Comparison of ENCODE assay signal across 8 cellular contexts in genomic region chr5:69369369-69370121, GRCh38. TPM values are rescaled to one million over a fixed set of nuclear protein-coding genes. Genes with fewer than 3 reads are reported as not detected.
DNase-seq lines count a peak whose midpoint lies in the region; ATAC-seq and TF ChIP-seq lines count a peak whose summit lies in the region.

Gene AK6, minus strand, starts transcription at chr5:69369520. Its CDS starts 30 bp downstream, at chr5:69369490.
Gene RAD17, plus strand, starts transcription at chr5:69369818. Its CDS starts 2,391 bp downstream, at chr5:69372209.
Gene TAF9, minus strand, starts transcription at chr5:69369520. Its CDS starts 3,783 bp downstream, at chr5:69365737.

- H3K27me3 ChIP-seq in PC-3 (ENCODE audit: low read length) (no peaks in the 10 kb centered on the region), mucosa of rectum (ENCODE audit: control insufficient read depth in 2 of 2, insufficient read depth in 2 of 2, low read length in 2 of 2) (no peaks in the 10 kb centered on the region)

- DNase-seq in DMS114 treated with DMSO at 0.1 percent for 48 hours (lab: John Stamatoyannopoulos, UW; ENCODE audit: unreplicated experiment) (peak; percentile 88), PC-3 (peak; percentile 76), erythroblast (lab: John Stamatoyannopoulos, UW) (peak; percentile 97 to 98)
- peak; percentile 95 for DNase-seq in activated T-cell treated with anti-CD3 and anti-CD28 coated beads, Interleukin-2, amount 50 U/mL, for 1 hour
- DNase-seq in stimulated activated CD8-positive, alpha-beta memory T cell treated with anti-CD3 and anti-CD28 coated beads, Interleukin-4, amount 100 ng/mL, for 48 hours = peak; percentile 95

- H3K9ac ChIP-seq in PC-3 (ENCODE audit: low read length) = peak within 1 kb of the TSS; percentile 99
- peak within 1 kb of the TSS; percentile 86 to 95 for H3K9ac ChIP-seq in mucosa of rectum (ENCODE audit: low read depth in 1 of 2, low read length in 2 of 2)

- H4K20me1 ChIP-seq in PC-3 (ENCODE audit: low read length) = peaks cover 18% of the 10 kb centered on the region

- intact Hi-C loops in PC-3 (cut with micrococcal nuclease) = loop anchor here (2.0 to 5.0 kb wide), 2 partner anchors 37 to 277 kb away; partner anchors contain the start of gene CCDC125

- H3K4me3 ChIP-seq in PC-3 (ENCODE audit: low read length) = peak within 1 kb of the TSS; percentile 100
- peak within 1 kb of the TSS; percentile 90 to 98 for H3K4me3 ChIP-seq in mucosa of rectum (ENCODE audit: low read length in 2 of 2)

- no peak for TF ChIP-seq CTCF in PC-3 (conservative IDR thresholded peaks at IDR 0.05; ENCODE audit: low read depth, low read length)

- H3K4me1 ChIP-seq in PC-3 (ENCODE audit: insufficient read depth, low read length) = peaks cover 16% of the 10 kb centered on the region; the same call in 1 of the 2 replicates
- peaks cover 16 to 22% of the 10 kb centered on the region in 2 donors for H3K4me1 ChIP-seq in mucosa of rectum (ENCODE audit: control insufficient read depth in 2 of 2, insufficient read depth in 2 of 2, low read length in 2 of 2)

- H3K4me2 ChIP-seq in PC-3 (ENCODE audit: low read length) = peak within 1 kb of the TSS; percentile 91

- TF ChIP-seq RAD21 in Ishikawa (IDR thresholded peaks at IDR 0.05; ENCODE audit: low read depth) = no peak

- peak; percentile 31; the same call in 1 of the 2 replicates for TF ChIP-seq EP300 in Ishikawa (IDR thresholded peaks at IDR 0.05; ENCODE audit: borderline replicate concordance)

- H3K9me3 ChIP-seq in PC-3 (ENCODE audit: low read length) = no peaks in the 10 kb centered on the region
- H3K9me3 ChIP-seq in mucosa of rectum (ENCODE audit: control insufficient read depth in 2 of 2, low read length in 2 of 2) = no peaks in the 10 kb centered on the region

- H3K79me2 ChIP-seq in PC-3 (ENCODE audit: low read length) = peaks cover 70% of the 10 kb centered on the region

- no peaks in the 10 kb centered on the region for H3F3A ChIP-seq in PC-3 (ENCODE audit: low read length, unreplicated experiment)

- H3K27ac ChIP-seq in PC-3 (ENCODE audit: low read length) = peak within 1 kb of the TSS; percentile 95
- H3K27ac ChIP-seq in mucosa of rectum (ENCODE audit: low read depth in 2 of 2, low read length in 2 of 2) = peak within 1 kb of the TSS; percentile 96

- CTCF ChIA-PET in PC-3 (lab: Charles Lee) = interaction anchor here (0.7 kb wide), 1 partner anchor 276 kb away, joined by 6 read pairs; no protein-coding TSS in a partner anchor

- peak; percentile 89 for TF ChIP-seq POLR2A in erythroblast (IDR thresholded peaks at IDR 0.05; ENCODE audit: low read length)

- BruUV-seq in PC-3 (replicated peaks; lab: Mats Ljungman, UMichigan) = no TSS peak

- peak; percentile 90 for ATAC-seq in GM21576 (IDR thresholded peaks at IDR 0.05; ENCODE audit: unreplicated experiment)
- peak; percentile 93 for ATAC-seq in PC-3

- H3K36me3 ChIP-seq in PC-3 (ENCODE audit: low read depth, low read length) (peaks cover 16% of the 10 kb centered on the region; the same call in 1 of the 2 replicates), mucosa of rectum (ENCODE audit: control insufficient read depth in 2 of 2, insufficient read depth in 2 of 2, low read length in 2 of 2) (peaks cover 14 to 19% of the 10 kb centered on the region in 2 donors)

- H2AFZ ChIP-seq in PC-3 (ENCODE audit: low read length) = peak within 1 kb of the TSS; percentile 93

- POLR2A ChIA-PET in PC-3 (lab: Charles Lee; ENCODE audit: unreplicated experiment) = no interaction called here

- no peaks in the 10 kb centered on the region for H3K9me2 ChIP-seq in PC-3 (replicated peaks; ENCODE audit: low read length)

TF ChIP-seq in Ishikawa, 13 proteins besides CTCF, POLR2A, EP300 and RAD21:
- TF ChIP-seq TCF12 (IDR thresholded peaks at IDR 0.05; ENCODE audit: low read depth) = no peak; the same call in 1 of the 2 replicates
- no peak for TF ChIP-seq CEBPB (IDR thresholded peaks at IDR 0.05)
- TF ChIP-seq NFIC (IDR thresholded peaks at IDR 0.05) = peak; percentile 48; the same call in 1 of the 2 replicates
- peak; percentile 14; the same call in 1 of the 2 replicates for TF ChIP-seq FOXM1 (IDR thresholded peaks at IDR 0.05; ENCODE audit: borderline replicate concordance, low read depth)
- TF ChIP-seq YY1 (IDR thresholded peaks at IDR 0.05; ENCODE audit: low read depth) = peak; percentile 89
- peak; percentile 48; the same call in 1 of the 2 replicates for TF ChIP-seq CREB1 (IDR thresholded peaks at IDR 0.05; ENCODE audit: low read depth)
- TF ChIP-seq MAX (IDR thresholded peaks at IDR 0.05) = peak; percentile 96
- TF ChIP-seq REST (IDR thresholded peaks at IDR 0.05; ENCODE audit: low read depth) = no peak
- no peak for TF ChIP-seq EGR1 (IDR thresholded peaks at IDR 0.05)
- no peak for TF ChIP-seq TEAD4 (IDR thresholded peaks at IDR 0.05)
- peak; percentile 82 for TF ChIP-seq TAF1 (IDR thresholded peaks at IDR 0.05; ENCODE audit: low read depth)
- peak; percentile 65; the same call in 1 of the 2 replicates for TF ChIP-seq ZBTB7A (IDR thresholded peaks at IDR 0.05; ENCODE audit: low read depth)
- TF ChIP-seq USF1 (IDR thresholded peaks at IDR 0.05) = peak; percentile 96

RNA-seq across cellular contexts. Expression of gene AK6, which starts in this region (rescaled TPM):
- total RNA-seq in PC-3 (2014; rRNA removed) = 25.3 and 37.4 TPM in 2 replicates

RNA-seq across cellular contexts. Expression of gene RAD17, which starts in this region (rescaled TPM):
- total RNA-seq in PC-3 (2014; rRNA removed) = 13.5 TPM in 2 replicates

RNA-seq across cellular contexts. Expression of gene TAF9, which starts in this region (rescaled TPM):
- 61.3 and 61.6 TPM in 2 replicates for total RNA-seq in PC-3 (2014; rRNA removed)

Comparison
In these comparisons a context has a peak if more than half of its experiments do, and no peak if none do; other contexts are left out.
1. Peak in every context shown above with its lines: DNase-seq, ATAC-seq, H3K4me3 ChIP-seq and H3K27ac ChIP-seq.